In the genomic region with DNA sequence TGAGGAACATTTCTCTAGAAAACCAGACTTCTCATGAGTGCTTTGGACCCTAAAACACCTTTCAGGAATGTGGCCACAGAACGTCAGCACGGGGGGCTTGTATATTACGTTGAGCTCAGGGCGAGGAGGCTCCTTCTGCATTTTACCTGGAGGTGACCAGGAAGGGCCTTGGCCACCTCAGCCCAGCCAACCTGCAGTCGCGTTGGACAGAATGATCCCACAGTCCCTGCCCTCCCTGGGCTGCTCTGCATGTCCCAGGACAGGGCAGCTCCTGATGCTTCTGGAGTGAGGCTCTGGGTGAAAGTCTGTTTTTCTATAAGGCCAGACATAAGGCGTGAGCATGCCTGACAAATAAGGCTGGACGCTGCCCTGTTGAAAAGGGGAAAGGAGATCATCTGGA, we compare ENCODE assay signal across 22 cellular contexts.
A peak's percentile ranks its signal among the peaks of the same experiment; 100 is the strongest.
DNase-seq lines count a peak whose midpoint lies in the region; ATAC-seq, FAIRE-seq and TF ChIP-seq lines count a peak whose summit lies in the region.
"Had no signal": no experiment of that assay in that cellular context is flagged by ENCODE, and none has a peak within 500 bp of the region (broad histone marks: within the 10 kb centered on the region; RNA-seq: fewer than 3 reads in every experiment).

No MANE protein-coding gene starts in this region.

- H3K36me3 ChIP-seq in DND-41 (ENCODE audit: insufficient read depth, low read length) (no peaks in the 10 kb centered on the region), GM23338 (ENCODE audit: insufficient read depth) (no peaks in the 10 kb centered on the region), H1 (ENCODE audit: control insufficient read depth in 2 of 4, insufficient read depth in 4 of 4, low read length in 3 of 4) (no peaks in the 10 kb centered on the region)
- H3K36me3 ChIP-seq: MG63 had no signal

- no peaks in the 10 kb centered on the region for H4K20me1 ChIP-seq in DND-41 (ENCODE audit: insufficient read depth, low read length)
- H4K20me1 ChIP-seq in GM23338 (replicated peaks; ENCODE audit: insufficient read depth): no peaks in the 10 kb centered on the region
- peaks cover 0 to 1% of the 10 kb centered on the region in 2 experiments for H4K20me1 ChIP-seq in H1 (replicated peaks in 1 of 2; ENCODE audit: control insufficient read depth in 1 of 2, insufficient read depth in 2 of 2, low read length in 2 of 2)

- H3K27me3 Mint-ChIP-seq in GM23338 (ENCODE audit: insufficient read depth, low read depth, poor library complexity): peaks cover 11% of the 10 kb centered on the region
- peaks cover 16% of the 10 kb centered on the region for H3K27me3 Mint-ChIP-seq in nephron progenitor cell (ENCODE audit: low read depth, poor library complexity)
- H3K27me3 Mint-ChIP-seq: CD4-positive, CD25-positive, alpha-beta regulatory T cell had no signal

- H3K4me1 Mint-ChIP-seq in GM23338 (peaks cover 23% of the 10 kb centered on the region), nephron progenitor cell (no peaks in the 10 kb centered on the region)
- H3K4me1 Mint-ChIP-seq: CD4-positive, CD25-positive, alpha-beta regulatory T cell had no signal

- H4K5ac ChIP-seq in H1 (ENCODE audit: insufficient read length, low read depth, low read length): no peak overlapping the region

- POLR2A ChIA-PET in H1 (lab: Charles Lee; ENCODE audit: partially characterized antibody): no interaction called here

- TF ChIP-seq CTCF in DND-41 (IDR thresholded peaks at IDR 0.05; ENCODE audit: borderline replicate concordance, extremely low read depth, low read length, poor library complexity, severe bottlenecking): no peak
- TF ChIP-seq CTCF in GM23338 (conservative IDR thresholded peaks at IDR 0.05; ENCODE audit: low read depth in 2 of 2): no peak
- TF ChIP-seq CTCF in H1 (IDR thresholded peaks at IDR 0.05; ENCODE audit: control extremely low read depth in 1 of 3, insufficient read depth in 1 of 3, low read depth in 1 of 3, low read length in 3 of 3): no peak
- TF ChIP-seq CTCF in nephron progenitor cell (IDR thresholded peaks at IDR 0.05): no peak

- no peak overlapping the region for H3K4ac ChIP-seq in H1 (replicated peaks; ENCODE audit: insufficient read length, low read depth, low read length)

- 85% methylated on average over 8 of the region's 8 CpGs; no CpG with 5 or more reads in 1 of the 2 experiments for WGBS in H1 (ENCODE audit: extremely low coverage in 1 of 2, insufficient coverage in 1 of 2, insufficient read length in 1 of 2, insufficient replicate concordance in 2 of 2, low coverage in 1 of 2, low lambda C conversion rate in 2 of 2, missing lambda C conversion rate in 1 of 2), 2 experiments

- no peak overlapping the region; the same call in 1 of the 2 replicates for H3K18ac ChIP-seq in H1 (ENCODE audit: extremely low read depth, low read length)

- H3K9me3 Mint-ChIP-seq in GM23338 (peaks cover 14% of the 10 kb centered on the region), nephron progenitor cell (peaks cover 10% of the 10 kb centered on the region)

- H2BK120ac ChIP-seq in H1 (replicated peaks; ENCODE audit: low read depth, low read length): no peak overlapping the region

- FAIRE-seq in H1 (lab: Jason Lieb, UNC): no peak
- FAIRE-seq: GM12891, HepG2, K562 had no signal

- H3K79me1 ChIP-seq in H1 (ENCODE audit: low read depth, low read length): no peaks in the 10 kb centered on the region

- no peaks in the 10 kb centered on the region for H3K27me3 ChIP-seq in DND-41 (ENCODE audit: insufficient read depth, low read length, poor library complexity)
- no peaks in the 10 kb centered on the region for H3K27me3 ChIP-seq in GM23338 (ENCODE audit: insufficient read depth)
- no peaks in the 10 kb centered on the region for H3K27me3 ChIP-seq in H1 (replicated peaks in 1 of 4; ENCODE audit: control insufficient read depth in 3 of 4, extremely low read depth in 1 of 4, insufficient read depth in 3 of 4, low read length in 3 of 4)
- H3K27me3 ChIP-seq: MG63 had no signal

- H3K4me2 ChIP-seq in DND-41 (ENCODE audit: insufficient read depth, low read length) (no peak overlapping the region), GM23338 (peak overlapping the region; percentile 70), H1 (ENCODE audit: insufficient read depth in 1 of 2, low read depth in 2 of 2, low read length in 2 of 2) (peak overlapping the region; percentile 46 to 61; a peak in 3 of 4 replicates)

- no peak overlapping the region; the same call in 1 of the 2 replicates for H2BK12ac ChIP-seq in H1 (ENCODE audit: low read depth, low read length)

- no peak for ATAC-seq in DND-41 (ENCODE audit: insufficient read depth, low read depth)
- peak; percentile 56 for ATAC-seq in GM23338
- no peak for ATAC-seq in HG03520 (IDR thresholded peaks at IDR 0.05; ENCODE audit: unreplicated experiment)
- no peak for ATAC-seq in HG03175 (IDR thresholded peaks at IDR 0.05; ENCODE audit: unreplicated experiment)
- ATAC-seq: HepG2, K562 had no signal

- H3K23me2 ChIP-seq in H1 (ENCODE audit: low read depth, low read length): no peaks in the 10 kb centered on the region

- H3K27ac ChIP-seq in DND-41 (ENCODE audit: low read length) (peak overlapping the region; percentile 32; the same call in 1 of the 2 replicates), GM23338 (ENCODE audit: low read depth) (no peak overlapping the region), H1 (ENCODE audit: low read depth, low read length) (no peak overlapping the region)

- H3K9me3 ChIP-seq in DND-41 (ENCODE audit: insufficient read depth, low read length, severe bottlenecking) (no peaks in the 10 kb centered on the region), H1 (ENCODE audit: insufficient read depth in 2 of 2, low read depth in 1 of 2, low read length in 1 of 2) (no peaks in the 10 kb centered on the region)
- H3K9me3 ChIP-seq: MG63 had no signal

- H3K36me3 Mint-ChIP-seq in GM23338 (ENCODE audit: low read depth) (peaks cover 6% of the 10 kb centered on the region; the same call in 1 of the 3 replicates), nephron progenitor cell (ENCODE audit: low read depth) (no peaks in the 10 kb centered on the region)
- H3K36me3 Mint-ChIP-seq: CD4-positive, CD25-positive, alpha-beta regulatory T cell had no signal

- H3K9ac ChIP-seq in DND-41 (ENCODE audit: low read depth, low read length): no peak overlapping the region
- H3K9ac ChIP-seq in H1 (replicated peaks in 1 of 4; ENCODE audit: extremely low read depth in 1 of 4, low read depth in 3 of 4, low read length in 3 of 4): no peak overlapping the region

- peak overlapping the region; percentile 16; the same call in 1 of the 3 replicates for H3K4me3 Mint-ChIP-seq in GM23338
- no peak overlapping the region for H3K4me3 Mint-ChIP-seq in nephron progenitor cell
- H3K4me3 Mint-ChIP-seq: CD4-positive, CD25-positive, alpha-beta regulatory T cell had no signal

- H2BK15ac ChIP-seq in H1 (ENCODE audit: low read length): no peak overlapping the region

- no peak for TF ChIP-seq EP300 in H1 (IDR thresholded peaks at IDR 0.05; ENCODE audit: borderline replicate concordance in 1 of 2, low read depth in 2 of 2, low read length in 2 of 2)

- H3K56ac ChIP-seq in H1 (replicated peaks; ENCODE audit: insufficient read length, low read depth, low read length): no peak overlapping the region

- H3K4me1 ChIP-seq in DND-41 (ENCODE audit: insufficient read depth, low read length) (peaks cover 14% of the 10 kb centered on the region), GM23338 (ENCODE audit: insufficient read depth) (peaks cover 24% of the 10 kb centered on the region), H1 (replicated peaks in 1 of 4; ENCODE audit: control insufficient read depth in 3 of 4, insufficient read depth in 4 of 4, low read length in 3 of 4) (peaks cover 7 to 18% (median 9%) of the 10 kb centered on the region in 4 experiments)

- H3K4me3 ChIP-seq in DND-41 (ENCODE audit: low read depth in 1 of 2, low read length in 2 of 2) (no peak overlapping the region), GM23338 (no peak overlapping the region), H1 (ENCODE audit: extremely low read depth in 1 of 4, insufficient read depth in 2 of 4, low read depth in 3 of 4, low read length in 4 of 4) (no peak overlapping the region; a peak in 1 of 8 replicates)
- H3K4me3 ChIP-seq: K562, MG63 had no signal

- H3K27ac Mint-ChIP-seq in GM23338 (no peak overlapping the region), nephron progenitor cell (no peak overlapping the region)
- H3K27ac Mint-ChIP-seq: CD4-positive, CD25-positive, alpha-beta regulatory T cell had no signal

- H3K79me2 ChIP-seq in DND-41 (ENCODE audit: insufficient read depth, low read length) (no peaks in the 10 kb centered on the region), GM23338 (replicated peaks; ENCODE audit: insufficient read depth) (no peaks in the 10 kb centered on the region), H1 (ENCODE audit: control insufficient read depth in 1 of 2, insufficient read depth in 2 of 2, low read length in 2 of 2) (no peaks in the 10 kb centered on the region)

- TF ChIP-seq POLR2A in H1 (IDR thresholded peaks at IDR 0.05; ENCODE audit: control extremely low read depth in 1 of 2, low read depth in 2 of 2, low read length in 2 of 2): no peak

- H2BK20ac ChIP-seq in H1 (ENCODE audit: low read length): no peak overlapping the region

- H4K91ac ChIP-seq in H1 (replicated peaks; ENCODE audit: insufficient read length, low read length): peak overlapping the region; percentile 7

- H3F3A ChIP-seq in GM23338 (replicated peaks; ENCODE audit: low read depth): no peaks in the 10 kb centered on the region

- H4K8ac ChIP-seq in H1 (ENCODE audit: extremely low read depth, insufficient read depth, low read length): no peak overlapping the region

- no peak overlapping the region for H3K23ac ChIP-seq in H1 (ENCODE audit: insufficient read length)

- H2BK5ac ChIP-seq in H1 (ENCODE audit: low read depth, low read length): no peak overlapping the region; the same call in 1 of the 2 replicates

- no peak overlapping the region for H3K14ac ChIP-seq in H1 (ENCODE audit: insufficient read length)

- H2AK5ac ChIP-seq in H1 (ENCODE audit: low read depth, low read length): no peak overlapping the region; the same call in 1 of the 2 replicates

- H2AFZ ChIP-seq in DND-41 (ENCODE audit: low read depth, low read length) (no peak overlapping the region), GM23338 (peak overlapping the region; percentile 97), H1 (ENCODE audit: low read length) (0 out of 2 replicates have a peak overlapping the region, but pooled peaks have one; percentile 78)

- H3K9me2 ChIP-seq in GM23338 (ENCODE audit: insufficient read depth): peaks cover 11% of the 10 kb centered on the region; the same call in 1 of the 2 replicates

- DNase-seq in DND-41 (no peak), GM23338 (ENCODE audit: low spot score) (no peak), H1 (ENCODE audit: low read depth in 1 of 2, low spot score in 2 of 2) (no peak), mesenteric fat pad (ENCODE audit: low spot score) (peak; percentile 47), nephron progenitor cell (no peak), HUDEP-2 (lab: John Stamatoyannopoulos, UW; ENCODE audit: unreplicated experiment in 76 of 76) (no peak)
- DNase-seq: CD4-positive, CD25-positive, alpha-beta regulatory T cell; DMS79 treated with DMSO at 0.1 percent for 48 hours; GOT3; MG63; NCI-H1417; NCI-H1694 treated with DMSO at 0.1 percent for 48 hours; NCI-H2081 treated with DMSO at 0.1 percent for 48 hours; NCI-H2171 treated with DMSO at 0.1 percent for 48 hours; NCI-H526; OCI-M1; SHP77 had no signal

- CTCF ChIA-PET in H1 (lab: Charles Lee; ENCODE audit: partially characterized antibody): no interaction called here

- no peak for TF ChIP-seq RAD21 in H1 (IDR thresholded peaks at IDR 0.05 in 1 of 2, conservative IDR thresholded peaks at IDR 0.05 in 1 of 2; ENCODE audit: low read depth in 2 of 2, low read length in 2 of 2)
